Comparison of ENCODE assay signal across 26 cellular contexts in genomic region chr11:73531386-73531785, GRCh38.
"Had no signal": no experiment of that assay in that cellular context is flagged by ENCODE, and none has a peak within 500 bp of the region (broad histone marks: within the 10 kb centered on the region; RNA-seq: fewer than 3 reads in every experiment).

No MANE protein-coding gene starts in this region.

- H3K36me3 ChIP-seq: brain microvascular endothelial cell, heart right ventricle, sigmoid colon had no signal

- H3K27me3 Mint-ChIP-seq: activated naive CD4-positive, alpha-beta T cell treated with anti-CD3 and anti-CD28 coated beads, Interleukin-2, amount 10 ng/mL, durations not matched to agents 7 days and 5 days; dendritic cell treated with granulocyte-macrophage colony-stimulating factor and Interleukin-4, amounts not matched to agents 40 ng/mL and 50 ng/mL, for 4 days; memory B cell; stimulated activated naive B cell treated with anti-CD40 and anti-IgM and Interleukin-4, amounts not matched to agents 10 μg/mL and 1 μg/mL and 100 μg/mL, for 72 hours; T-helper 17 cell had no signal

- H3K4me3 ChIP-seq: heart right ventricle, sigmoid colon, smooth muscle cell, testis had no signal

- DNase-seq: activated naive CD4-positive, alpha-beta T cell treated with anti-CD3 and anti-CD28 coated beads, Interleukin-2, amount 10 ng/mL, durations not matched to agents 7 days and 5 days; activated T-cell treated with anti-CD3 and anti-CD28 coated beads, Interleukin-2, amount 50 U/mL, for 1 hour; aorta; brain microvascular endothelial cell; caudate nucleus; effector CD4-positive, alpha-beta T cell; erythroblast; foreskin fibroblast; heart right ventricle; islet precursor cell; left cardiac atrium; posterior cingulate gyrus; retina; sigmoid colon; stimulated activated CD4-positive, alpha-beta T cell treated with anti-CD3 and anti-CD28 coated beads, Interleukin-2, amount 100 ng/mL, for 48 hours; stimulated activated CD8-positive, alpha-beta memory T cell treated with anti-CD3 and anti-CD28 coated beads, Interleukin-4, amount 100 ng/mL, for 48 hours; stimulated activated naive B cell treated with anti-CD40 and anti-IgM and Interleukin-4, amounts not matched to agents 10 μg/mL and 1 μg/mL and 100 μg/mL, for 72 hours; SW 1271; T-helper 17 cell; testis; trophoblast cell had no signal

- H3K4me3 Mint-ChIP-seq: activated naive CD4-positive, alpha-beta T cell treated with anti-CD3 and anti-CD28 coated beads, Interleukin-2, amount 10 ng/mL, durations not matched to agents 7 days and 5 days; dendritic cell treated with granulocyte-macrophage colony-stimulating factor and Interleukin-4, amounts not matched to agents 40 ng/mL and 50 ng/mL, for 4 days; memory B cell; neural crest cell; stimulated activated naive B cell treated with anti-CD40 and anti-IgM and Interleukin-4, amounts not matched to agents 10 μg/mL and 1 μg/mL and 100 μg/mL, for 72 hours; T-helper 17 cell had no signal

- H3K9me3 Mint-ChIP-seq: activated naive CD4-positive, alpha-beta T cell treated with anti-CD3 and anti-CD28 coated beads, Interleukin-2, amount 10 ng/mL, durations not matched to agents 7 days and 5 days; activated T-helper 2 cell treated with anti-CD3 and anti-CD28 coated beads, Interferon-gamma antibody, Interleukin-2, Interleukin-4, amounts not matched to agents 10 μg/mL and 5 μg/mL and 100 μg/mL, durations not matched to agents 14 hours and 24 hours and 36 hours; dendritic cell treated with granulocyte-macrophage colony-stimulating factor and Interleukin-4, amounts not matched to agents 40 ng/mL and 50 ng/mL, for 4 days; memory B cell; neural crest cell; stimulated activated naive B cell treated with anti-CD40 and anti-IgM and Interleukin-4, amounts not matched to agents 10 μg/mL and 1 μg/mL and 100 μg/mL, for 72 hours had no signal

- H3K27ac ChIP-seq: brain microvascular endothelial cell, heart right ventricle, sigmoid colon, testis had no signal

- H3K9me3 ChIP-seq: heart right ventricle, sigmoid colon, testis had no signal

- H3K27me3 ChIP-seq: brain microvascular endothelial cell, heart right ventricle, sigmoid colon, testis had no signal

- ATAC-seq: heart right ventricle; left cardiac atrium; stimulated activated naive B cell treated with anti-CD40 and anti-IgM and Interleukin-4, amounts not matched to agents 10 μg/mL and 1 μg/mL and 100 μg/mL, for 72 hours; T-helper 17 cell had no signal

- H3K27ac Mint-ChIP-seq: activated naive CD4-positive, alpha-beta T cell treated with anti-CD3 and anti-CD28 coated beads, Interleukin-2, amount 10 ng/mL, durations not matched to agents 7 days and 5 days; activated T-helper 2 cell treated with anti-CD3 and anti-CD28 coated beads, Interferon-gamma antibody, Interleukin-2, Interleukin-4, amounts not matched to agents 10 μg/mL and 5 μg/mL and 100 μg/mL, durations not matched to agents 14 hours and 24 hours and 36 hours; dendritic cell treated with granulocyte-macrophage colony-stimulating factor and Interleukin-4, amounts not matched to agents 40 ng/mL and 50 ng/mL, for 4 days; memory B cell; stimulated activated naive B cell treated with anti-CD40 and anti-IgM and Interleukin-4, amounts not matched to agents 10 μg/mL and 1 μg/mL and 100 μg/mL, for 72 hours; T-helper 17 cell had no signal
